ENCODE assay signal across 18 cellular contexts in the genomic region with DNA sequence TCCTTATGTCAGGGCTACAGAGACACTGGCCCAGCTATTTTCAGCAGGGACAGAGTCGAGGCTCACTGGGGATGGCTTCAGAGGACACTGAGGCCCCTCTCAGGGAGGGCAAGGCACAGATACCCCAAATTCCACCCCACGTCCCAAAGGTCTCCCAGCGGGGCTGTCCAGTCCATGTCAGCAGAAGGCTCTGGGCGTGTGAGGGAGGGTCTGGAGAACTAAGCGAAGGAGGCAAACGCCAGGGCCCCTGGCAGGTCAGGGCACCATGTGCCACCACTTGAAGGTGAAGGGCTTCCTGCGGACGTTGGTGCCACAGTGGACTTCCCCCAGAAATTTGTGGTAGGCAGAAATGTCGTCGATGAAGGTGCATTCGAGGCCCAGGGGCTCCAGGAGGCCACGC. TPM values are rescaled to one million over a fixed set of nuclear protein-coding genes. Genes with fewer than 3 reads are reported as not detected.
"Had no signal": no experiment of that assay in that cellular context is flagged by ENCODE, and none has a peak within 500 bp of the region (broad histone marks: within the 10 kb centered on the region; RNA-seq: fewer than 3 reads in every experiment).

No MANE protein-coding gene starts in this region.

- H3K4me2 ChIP-seq: KMS-11 had no signal

- H3K9ac ChIP-seq: KMS-11 had no signal

- H3K36me3 ChIP-seq: SJSA1 had no signal

- H3K27me3 ChIP-seq: SJSA1 had no signal

- H3K4me3 ChIP-seq: SJSA1, SK-N-MC had no signal

- DNase-seq: Kasumi-1, MM.1S, NCI-H1092 treated with DMSO at 0.1 percent for 48 hours, NCI-H1436, NCI-H187, NCI-H2029, NCI-H2081 treated with DMSO at 0.1 percent for 48 hours, NCI-H2171 treated with DMSO at 0.1 percent for 48 hours, NCI-H2227 treated with DMSO at 0.1 percent for 48 hours, NCI-H524 treated with DMSO at 0.1 percent for 48 hours, NCI-H69, NCI-H774, Right ventricle myocardium superior, RPMI8226, SIG-M5 had no signal

- H3K27ac ChIP-seq: KMS-11, SJSA1, SK-N-MC had no signal

RNA-seq across cellular contexts. Expression of gene PADI2, which starts 50.5 kb away (rescaled TPM):
- total RNA-seq: SJSA1 had no signal
